ENCODE assay signal across 23 cellular contexts in genomic region chr1:198019126-198019525, GRCh38.
"Had no signal": no experiment of that assay in that cellular context is flagged by ENCODE, and none has a peak within 500 bp of the region (broad histone marks: within the 10 kb centered on the region; RNA-seq: fewer than 3 reads in every experiment).

No MANE protein-coding gene starts in this region.

- H3K27me3 ChIP-seq: colonic mucosa, neutrophil, suprapubic skin, transverse colon had no signal

- H3K4me1 ChIP-seq: colonic mucosa, suprapubic skin, transverse colon had no signal

- H3K4me3 ChIP-seq: colonic mucosa, lung, skin epidermis, suprapubic skin, transverse colon had no signal

- ATAC-seq: left lobe of liver; natural killer cell treated with Interleukin-12 subunit alpha and Interleukin-12 subunit beta and Interleukin-15 and Interleukin-18, amount 100 ng/mL, for 72 hours had no signal

- H3K4me1 Mint-ChIP-seq: activated B cell treated with CpG ODN at 0.5 μM for 24 hours; brain; central memory CD8-positive, alpha-beta T cell; stimulated activated naive CD8-positive, alpha-beta T cell treated with anti-CD3 and anti-CD28 coated beads, Interleukin-15, amount 100 ng/mL, for 72 hours had no signal

- H3K27me3 Mint-ChIP-seq: activated CD4-positive, alpha-beta memory T cell treated with anti-CD3 and anti-CD28 coated beads for 36 hours; brain; central memory CD8-positive, alpha-beta T cell; stimulated activated naive CD8-positive, alpha-beta T cell treated with anti-CD3 and anti-CD28 coated beads, Interleukin-15, amount 100 ng/mL, for 72 hours had no signal

- H3K4me3 Mint-ChIP-seq: activated B cell treated with CpG ODN at 0.5 μM for 24 hours; activated CD4-positive, alpha-beta memory T cell treated with anti-CD3 and anti-CD28 coated beads for 36 hours; activated naive CD8-positive, alpha-beta T cell; brain; central memory CD8-positive, alpha-beta T cell; endodermal cell; mesothelial cell of epicardium; natural killer cell treated with Interleukin-12 subunit alpha and Interleukin-12 subunit beta and Interleukin-15 and Interleukin-18, amount 100 ng/mL, for 72 hours; stimulated activated naive CD8-positive, alpha-beta T cell treated with anti-CD3 and anti-CD28 coated beads, Interleukin-15, amount 100 ng/mL, for 72 hours had no signal

- H3K9me3 Mint-ChIP-seq: activated B cell treated with CpG ODN at 0.5 μM for 24 hours; activated CD4-positive, alpha-beta memory T cell treated with anti-CD3 and anti-CD28 coated beads for 36 hours; brain; central memory CD8-positive, alpha-beta T cell; natural killer cell treated with Interleukin-12 subunit alpha and Interleukin-12 subunit beta and Interleukin-15 and Interleukin-18, amount 100 ng/mL, for 72 hours; stimulated activated naive CD8-positive, alpha-beta T cell treated with anti-CD3 and anti-CD28 coated beads, Interleukin-15, amount 100 ng/mL, for 72 hours had no signal

- H3K36me3 Mint-ChIP-seq: activated CD4-positive, alpha-beta memory T cell treated with anti-CD3 and anti-CD28 coated beads for 36 hours; activated naive CD8-positive, alpha-beta T cell; brain; mesothelial cell of epicardium; natural killer cell treated with Interleukin-12 subunit alpha and Interleukin-12 subunit beta and Interleukin-15 and Interleukin-18, amount 100 ng/mL, for 72 hours had no signal

- H3K9me3 ChIP-seq: colonic mucosa, neutrophil, suprapubic skin, transverse colon had no signal

- H3K36me3 ChIP-seq: colonic mucosa, neutrophil, suprapubic skin, transverse colon had no signal

- H3K27ac Mint-ChIP-seq: activated B cell treated with CpG ODN at 0.5 μM for 24 hours; activated CD4-positive, alpha-beta memory T cell treated with anti-CD3 and anti-CD28 coated beads for 36 hours; activated naive CD8-positive, alpha-beta T cell; brain; endodermal cell; mesothelial cell of epicardium; natural killer cell treated with Interleukin-12 subunit alpha and Interleukin-12 subunit beta and Interleukin-15 and Interleukin-18, amount 100 ng/mL, for 72 hours; stimulated activated naive CD8-positive, alpha-beta T cell treated with anti-CD3 and anti-CD28 coated beads, Interleukin-15, amount 100 ng/mL, for 72 hours had no signal

- H3K27ac ChIP-seq: colonic mucosa, neutrophil, skin epidermis, suprapubic skin, transverse colon had no signal

- DNase-seq: activated B cell treated with CpG ODN at 0.5 μM for 24 hours; activated CD4-positive, alpha-beta memory T cell treated with anti-CD3 and anti-CD28 coated beads for 36 hours; activated CD4-positive, alpha-beta T cell treated with anti-CD3 and anti-CD28 coated beads for 4 hours; activated T-cell treated with anti-CD3 and anti-CD28 coated beads for 4 hours; colonic mucosa; endodermal cell; erythroblast; hypothalamus; posterior cingulate gyrus; stimulated activated CD4-positive, alpha-beta T cell treated with anti-CD3 and anti-CD28 coated beads, Interleukin-15, amount 100 ng/mL, for 24 hours; stimulated activated CD4-positive, alpha-beta T cell treated with anti-CD3 and anti-CD28 coated beads, Interleukin-2, amount 100 ng/mL, for 48 hours; stimulated activated naive CD8-positive, alpha-beta T cell treated with anti-CD3 and anti-CD28 coated beads, Interleukin-15, amount 100 ng/mL, for 72 hours; transverse colon had no signal
